11 cellular contexts compared by ENCODE assay signal in the genomic region with DNA sequence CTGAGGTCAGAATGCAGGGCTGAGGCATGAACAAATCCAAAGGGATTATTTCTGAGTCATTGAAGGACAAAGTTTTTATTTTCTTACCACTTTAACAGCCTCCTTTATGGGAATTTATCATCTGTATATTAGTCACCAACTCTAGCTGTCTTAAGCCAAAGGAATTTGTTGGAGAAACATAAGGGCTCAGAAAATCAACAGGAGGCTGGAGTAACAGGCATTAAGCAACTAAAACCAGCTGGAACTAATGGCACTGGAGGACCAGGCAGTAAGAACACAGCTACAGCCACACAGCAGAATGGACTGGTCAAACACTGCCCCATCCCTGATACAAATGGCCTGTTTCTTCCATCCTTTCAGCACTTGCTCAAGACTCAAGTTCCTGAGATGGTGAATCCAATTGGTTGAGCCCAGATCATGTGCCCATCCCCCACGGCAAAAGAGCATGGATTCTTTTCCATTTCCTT.
DNase-seq lines count a peak whose midpoint lies in the region; ATAC-seq and TF ChIP-seq lines count a peak whose summit lies in the region.
"Had no signal": no experiment of that assay in that cellular context is flagged by ENCODE, and none has a peak within 500 bp of the region (broad histone marks: within the 10 kb centered on the region; RNA-seq: fewer than 3 reads in every experiment).

No MANE protein-coding gene starts in this region.

- ATAC-seq in aorta (ENCODE audit: low FRiP score) (peak; percentile 73), GM21515 (IDR thresholded peaks at IDR 0.05; ENCODE audit: unreplicated experiment) (no peak), GM19328 (IDR thresholded peaks at IDR 0.05; ENCODE audit: unreplicated experiment) (no peak)

- peaks cover 24% of the 10 kb centered on the region for H3K4me1 ChIP-seq in hepatocyte (ENCODE audit: insufficient read depth)
- peaks cover 3 to 9% of the 10 kb centered on the region in 2 donors for H3K4me1 ChIP-seq in aorta (ENCODE audit: control insufficient read depth in 1 of 2, insufficient read depth in 2 of 2, low read length in 2 of 2)

- no peaks in the 10 kb centered on the region for H3K27me3 ChIP-seq in hepatocyte
- H3K27me3 ChIP-seq in aorta (ENCODE audit: control insufficient read depth in 1 of 2, insufficient read depth in 2 of 2, low read length in 1 of 2), result no peaks in the 10 kb centered on the region
- H3K27me3 ChIP-seq: neutrophil had no signal

- no peaks in the 10 kb centered on the region for H3K79me2 ChIP-seq in hepatocyte

- no peaks in the 10 kb centered on the region for H3K9me2 ChIP-seq in hepatocyte (replicated peaks; ENCODE audit: insufficient read depth)

- no peak for TF ChIP-seq CTCF in hepatocyte (IDR thresholded peaks at IDR 0.05; ENCODE audit: poor library complexity)

- H4K20me1 ChIP-seq in hepatocyte (ENCODE audit: insufficient read depth, poor library complexity, severe bottlenecking), result no peaks in the 10 kb centered on the region

- H2AFZ ChIP-seq in hepatocyte, result no peak overlapping the region

- H3K4me3 ChIP-seq in hepatocyte (no peak overlapping the region), aorta (ENCODE audit: low read length in 2 of 2) (no peak overlapping the region)

- no peak overlapping the region for H3K4me2 ChIP-seq in hepatocyte

- H3K27ac ChIP-seq in hepatocyte (peak overlapping the region; percentile 21), aorta (ENCODE audit: low read depth in 1 of 2, low read length in 2 of 2) (peak overlapping the region; percentile 67 to 93)
- H3K27ac ChIP-seq: neutrophil had no signal

- DNase-seq in HS-27A (ENCODE audit: low read depth) (peak; percentile 71), astrocyte of the hippocampus (ENCODE audit: low read depth, low spot score) (peak; percentile 89), hepatocyte (ENCODE audit: low spot score) (peak; percentile 68), aorta (no peak), NCI-H526 treated with DMSO at 0.1 percent for 48 hours (lab: John Stamatoyannopoulos, UW) (no peak)
- DNase-seq: NCI-H446; stimulated activated CD4-positive, alpha-beta T cell treated with anti-CD3 and anti-CD28 coated beads, Interleukin-4, amount 100 ng/mL, for 24 hours; substantia nigra had no signal

- WGBS in hepatocyte (ENCODE audit: low lambda C conversion rate, missing lambda C conversion rate), result 43% methylated on average over 1 of the region's 1 CpG
- WGBS in aorta, 2 donors, result 33 to 56% methylated on average over 1 of the region's 1 CpG

- no peaks in the 10 kb centered on the region for H3K36me3 ChIP-seq in hepatocyte (replicated peaks; ENCODE audit: insufficient read depth, low read depth)
- H3K36me3 ChIP-seq in aorta (ENCODE audit: control insufficient read depth in 1 of 2, insufficient read depth in 2 of 2, low read length in 1 of 2), result no peaks in the 10 kb centered on the region
- H3K36me3 ChIP-seq: neutrophil had no signal

- intact Hi-C loops in aorta (cut with DNase I), result loop anchor here (10.0 kb wide), 1 partner anchor 156 kb away; the partner anchor contains the start of gene FNDC3A (in 2 of the 2)

- H3K9me3 ChIP-seq in hepatocyte (ENCODE audit: low read depth) (no peaks in the 10 kb centered on the region), aorta (ENCODE audit: control insufficient read depth, low read length) (no peaks in the 10 kb centered on the region)
- H3K9me3 ChIP-seq: neutrophil had no signal

Comparison
In these comparisons a context has a peak if more than half of its experiments do, and no peak if none do; other contexts are left out.
1. DNase-seq: peak in HS-27A (single experiment), astrocyte of the hippocampus (single experiment) and hepatocyte (single experiment); none in aorta (0 of 2) and NCI-H526 treated with DMSO at 0.1 percent for 48 hours (single experiment).